ENCODE assay signal across 29 cellular contexts in genomic region chr9:134617246-134617645, GRCh38. TPM values are rescaled to one million over a fixed set of nuclear protein-coding genes. Genes with fewer than 3 reads are reported as not detected.
DNase-seq lines count a peak whose midpoint lies in the region; ATAC-seq and TF ChIP-seq lines count a peak whose summit lies in the region.
"Had no signal": no experiment of that assay in that cellular context is flagged by ENCODE, and none has a peak within 500 bp of the region (broad histone marks: within the 10 kb centered on the region; RNA-seq: fewer than 3 reads in every experiment).

No MANE protein-coding gene starts in this region.

- ATAC-seq in HG03469 (IDR thresholded peaks at IDR 0.05; ENCODE audit: unreplicated experiment) = no peak
- ATAC-seq: esophagus mucosa; psoas muscle; stimulated activated memory B cell treated with anti-CD40 and anti-IgM and Interleukin-4, amounts not matched to agents 10 μg/mL and 1 μg/mL and 100 μg/mL, for 72 hours; T-cell had no signal

- H3K9me3 Mint-ChIP-seq in CD14-positive monocyte = peaks cover 3 to 20% (median 14%) of the 10 kb centered on the region in 7 donors

- H3K36me3 Mint-ChIP-seq in CD14-positive monocyte = no peaks in the 10 kb centered on the region
- H3K36me3 Mint-ChIP-seq: IgD-negative memory B cell; stimulated activated memory B cell treated with anti-CD40 and anti-IgM and Interleukin-4, amounts not matched to agents 10 μg/mL and 1 μg/mL and 100 μg/mL, for 72 hours; T-cell had no signal

- no peak overlapping the region for H3K27ac ChIP-seq in coronary artery
- H3K27ac ChIP-seq: psoas muscle, SJSA1 had no signal

- peak; percentile 0 for DNase-seq in activated CD4-positive, alpha-beta T cell treated with anti-CD3 and anti-CD28 coated beads for 48 hours
- DNase-seq in activated CD4-positive, alpha-beta T cell treated with anti-CD3 and anti-CD28 coated beads for 1 hour = no peak
- DNase-seq in CD14-positive monocyte (ENCODE audit: low spot score) = peak; percentile 11
- peak; percentile 29 for DNase-seq in coronary artery (ENCODE audit: low spot score)
- peak; percentile 62 for DNase-seq in posterior vena cava (ENCODE audit: low spot score)
- no peak for DNase-seq in amygdala (lab: John Stamatoyannopoulos, UW)
- no peak for DNase-seq in OCI-M1 (lab: John Stamatoyannopoulos, UW)
- DNase-seq: activated CD4-positive, alpha-beta T cell treated with anti-CD3 and anti-CD28 coated beads, Interleukin-2, amount 50 U/mL, for 4 hours; C1 segment of cervical spinal cord; central memory CD4-positive, alpha-beta T cell; COR-L47; HCEC 1CT; midbrain; MV-4-11; naive B cell; NCI-H146; NCI-H82; nucleus accumbens; psoas muscle; substantia nigra; trophoblast cell had no signal

- no peak overlapping the region for H3K4me3 Mint-ChIP-seq in CD14-positive monocyte
- H3K4me3 Mint-ChIP-seq: dendritic cell treated with granulocyte-macrophage colony-stimulating factor and Interleukin-4, amounts not matched to agents 40 ng/mL and 50 ng/mL, for 4 days; IgD-negative memory B cell; stimulated activated memory B cell treated with anti-CD40 and anti-IgM and Interleukin-4, amounts not matched to agents 10 μg/mL and 1 μg/mL and 100 μg/mL, for 72 hours; T-cell had no signal

- no peak for TF ChIP-seq CTCF in CD14-positive monocyte (IDR thresholded peaks at IDR 0.05)
- no peak for TF ChIP-seq CTCF in coronary artery (IDR thresholded peaks at IDR 0.05)

- intact Hi-C loops in CD14-positive monocyte (cut with micrococcal nuclease) = no loop called here
- intact Hi-C loops in posterior vena cava (cut with DNase I) = no loop called here

- H3K4me3 ChIP-seq in coronary artery = no peak overlapping the region
- H3K4me3 ChIP-seq: psoas muscle, SJSA1 had no signal

- H3K27me3 Mint-ChIP-seq in CD14-positive monocyte (ENCODE audit: low read depth in 3 of 3) = peaks cover 8 to 10% (median 9%) of the 10 kb centered on the region in 3 donors

- H3K4me1 Mint-ChIP-seq in CD14-positive monocyte = no peaks in the 10 kb centered on the region
- H3K4me1 Mint-ChIP-seq: IgD-negative memory B cell; naive B cell; stimulated activated memory B cell treated with anti-CD40 and anti-IgM and Interleukin-4, amounts not matched to agents 10 μg/mL and 1 μg/mL and 100 μg/mL, for 72 hours; T-cell had no signal

- no peak overlapping the region for H3K27ac Mint-ChIP-seq in CD14-positive monocyte
- H3K27ac Mint-ChIP-seq: activated T-helper 2 cell treated with anti-CD3 and anti-CD28 coated beads, Interferon-gamma antibody, Interleukin-2, Interleukin-4, amounts not matched to agents 10 μg/mL and 5 μg/mL and 100 μg/mL, durations not matched to agents 14 hours and 24 hours and 36 hours; dendritic cell treated with granulocyte-macrophage colony-stimulating factor and Interleukin-4, amounts not matched to agents 40 ng/mL and 50 ng/mL, for 4 days; IgD-negative memory B cell; naive B cell; stimulated activated memory B cell treated with anti-CD40 and anti-IgM and Interleukin-4, amounts not matched to agents 10 μg/mL and 1 μg/mL and 100 μg/mL, for 72 hours; T-cell had no signal

RNA-seq across cellular contexts. Expression of gene COL5A1, which starts 24.4 kb away (rescaled TPM):
- polyA plus RNA-seq in CD14-positive monocyte = not detected
- 100 to 1,000 TPM in 1 of 2 donors, 10 to 100 TPM in 1; 71.1 to 196 TPM for total RNA-seq in posterior vena cava
- total RNA-seq: activated T-helper 2 cell treated with anti-CD3 and anti-CD28 coated beads, Interferon-gamma antibody, Interleukin-2, Interleukin-4, amounts not matched to agents 10 μg/mL and 5 μg/mL and 100 μg/mL, durations not matched to agents 14 hours and 24 hours and 36 hours had no signal
- polyA plus RNA-seq: IgD-negative memory B cell had no signal

Comparison
In these comparisons a context has a peak if more than half of its experiments do, and no peak if none do; other contexts are left out.
1. DNase-seq: peak in activated CD4-positive, alpha-beta T cell treated with anti-CD3 and anti-CD28 coated beads for 48 hours (single experiment), CD14-positive monocyte (single experiment), coronary artery (single experiment) and posterior vena cava (single experiment); none in activated CD4-positive, alpha-beta T cell treated with anti-CD3 and anti-CD28 coated beads for 1 hour (single experiment), amygdala (0 of 56) and OCI-M1 (single experiment).